8 cellular contexts compared by ENCODE assay signal in the genomic region with DNA sequence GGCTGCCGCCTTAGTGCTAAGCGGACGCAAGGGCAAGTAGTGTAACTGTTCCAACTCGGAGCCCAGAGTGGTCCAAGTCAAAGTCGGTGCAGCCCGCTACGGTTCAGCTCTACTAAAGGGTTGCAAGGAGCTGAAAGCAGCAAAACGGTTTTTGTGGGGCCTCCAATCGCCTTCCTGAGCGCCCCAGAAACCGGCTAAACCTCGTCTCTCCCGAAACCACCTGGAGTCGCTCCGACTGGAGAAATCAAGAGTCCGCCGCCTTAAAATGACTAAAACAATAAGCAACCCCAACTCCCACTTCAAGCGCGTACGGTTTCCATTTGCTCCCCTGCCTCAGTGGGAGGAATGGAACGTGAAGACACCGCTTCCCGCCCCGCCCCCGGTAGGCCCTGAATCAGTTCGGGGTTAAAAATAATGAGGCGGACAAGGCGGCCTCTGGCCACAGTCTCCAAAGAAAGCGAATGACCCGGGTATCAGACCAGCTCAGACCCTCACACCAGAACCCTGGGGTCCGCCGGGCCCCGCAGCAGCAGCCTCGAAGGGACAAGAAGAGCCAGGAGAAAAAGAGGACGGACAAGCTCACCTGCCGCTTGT. TPM values are rescaled to one million over a fixed set of nuclear protein-coding genes. Genes with fewer than 3 reads are reported as not detected.
DNase-seq lines count a peak whose midpoint lies in the region; TF ChIP-seq lines count a peak whose summit lies in the region.

No MANE protein-coding gene starts in this region.

- CTCF ChIA-PET in activated CD4-positive, alpha-beta memory T cell treated with anti-CD3 and anti-CD28 coated beads, Interleukin-2, amount 10 ng/mL, durations not matched to agents 7 days and 5 days (lab: Charles Lee) = interaction anchor here (0.8 to 6.9 kb wide), 8 partner anchors 11 to 143 kb away, joined by 3 to 68 read pairs (median 18); partner anchors contain the start of genes NMB and ZNF592

- H3K27me3 Mint-ChIP-seq in IgD-negative memory B cell (no peaks in the 10 kb centered on the region), nephron progenitor cell (ENCODE audit: low read depth, poor library complexity) (peaks cover 4% of the 10 kb centered on the region)
- H3K27me3 Mint-ChIP-seq in activated CD4-positive, alpha-beta memory T cell treated with anti-CD3 and anti-CD28 coated beads, Interleukin-2, amount 10 ng/mL, durations not matched to agents 7 days and 5 days = no peaks in the 10 kb centered on the region

- in situ Hi-C loops in transverse colon (cut with MboI; ENCODE audit: low pct_ligation_motif_present in 1 of 4, low pct_unique_long_range_greater_than_20kb in 1 of 4, low sequenced_read_pairs in 3 of 4) = no loop called here

- peak overlapping the region; percentile 68 to 89 (median 80) for H3K4me3 ChIP-seq in esophagus squamous epithelium
- H3K4me3 ChIP-seq in transverse colon = peak overlapping the region; percentile 52 to 78 (median 65)

- H3K4me3 Mint-ChIP-seq in IgD-negative memory B cell (peak overlapping the region; percentile 94 to 99 (median 97)), nephron progenitor cell (peak overlapping the region; percentile 93)
- peak overlapping the region; percentile 94 for H3K4me3 Mint-ChIP-seq in activated CD4-positive, alpha-beta memory T cell treated with anti-CD3 and anti-CD28 coated beads, Interleukin-2, amount 10 ng/mL, durations not matched to agents 7 days and 5 days

- H3K36me3 Mint-ChIP-seq in IgD-negative memory B cell (no peaks in the 10 kb centered on the region), nephron progenitor cell (ENCODE audit: low read depth) (peaks cover 11% of the 10 kb centered on the region)
- peaks cover 25% of the 10 kb centered on the region for H3K36me3 Mint-ChIP-seq in activated CD4-positive, alpha-beta memory T cell treated with anti-CD3 and anti-CD28 coated beads, Interleukin-2, amount 10 ng/mL, durations not matched to agents 7 days and 5 days (ENCODE audit: low read depth)

- H3K9me3 Mint-ChIP-seq in IgD-negative memory B cell (no peaks in the 10 kb centered on the region), nephron progenitor cell (no peaks in the 10 kb centered on the region)
- H3K9me3 Mint-ChIP-seq in activated CD4-positive, alpha-beta memory T cell treated with anti-CD3 and anti-CD28 coated beads, Interleukin-2, amount 10 ng/mL, durations not matched to agents 7 days and 5 days = no peaks in the 10 kb centered on the region

- peaks cover 14 to 30% (median 23%) of the 10 kb centered on the region in 3 donors for H3K4me1 ChIP-seq in esophagus squamous epithelium
- H3K4me1 ChIP-seq in transverse colon = peaks cover 9 to 28% (median 12%) of the 10 kb centered on the region in 4 donors

- intact Hi-C loops in esophagus squamous epithelium (cut with DNase I) = no loop called here
- intact Hi-C loops in transverse colon (cut with DNase I; ENCODE audit: low total_unique reads) = loop anchor here (5.0 to 10.0 kb wide), 2 partner anchors 37 to 51 kb away; no protein-coding TSS in a partner anchor

- no peak for TF ChIP-seq CTCF in esophagus squamous epithelium (IDR thresholded peaks at IDR 0.05)
- TF ChIP-seq CTCF in nephron progenitor cell (IDR thresholded peaks at IDR 0.05) = no peak
- no peak for TF ChIP-seq CTCF in transverse colon (IDR thresholded peaks at IDR 0.05)

- peak; percentile 64 for DNase-seq in NCI-H82 (lab: John Stamatoyannopoulos, UW)
- no peak for DNase-seq in NCI-H82 treated with DMSO at 0.1 percent for 48 hours (lab: John Stamatoyannopoulos, UW; ENCODE audit: unreplicated experiment)
- peak; percentile 49 for DNase-seq in activated CD4-positive, alpha-beta memory T cell treated with anti-CD3 and anti-CD28 coated beads, Interleukin-2, amount 10 ng/mL, durations not matched to agents 7 days and 5 days
- DNase-seq in esophagus squamous epithelium (lab: John Stamatoyannopoulos, UW) = no peak
- DNase-seq in nephron progenitor cell = peak; percentile 35
- DNase-seq in transverse colon = peak; percentile 31
- DNase-seq in GDM1 (lab: John Stamatoyannopoulos, UW) = no peak

- WGBS in esophagus squamous epithelium, 2 donors = 0 to 1% methylated on average over 18 to 34 of the region's 36 CpGs
- 0 to 1% methylated on average over 1 to 36 of the region's 36 CpGs for WGBS in transverse colon (ENCODE audit: low coverage in 1 of 2), 2 donors

- H3K27ac ChIP-seq in esophagus squamous epithelium (peak overlapping the region; percentile 94 to 96 (median 95)), transverse colon (peak overlapping the region; percentile 92 to 95 (median 94))

- peaks cover 17 to 24% (median 23%) of the 10 kb centered on the region in 3 donors for H3K4me1 Mint-ChIP-seq in IgD-negative memory B cell
- H3K4me1 Mint-ChIP-seq in activated CD4-positive, alpha-beta memory T cell treated with anti-CD3 and anti-CD28 coated beads, Interleukin-2, amount 10 ng/mL, durations not matched to agents 7 days and 5 days = peaks cover 47% of the 10 kb centered on the region
- H3K4me1 Mint-ChIP-seq in nephron progenitor cell = peaks cover 30% of the 10 kb centered on the region

- H3K36me3 ChIP-seq in esophagus squamous epithelium = peaks cover 0 to 20% (median 0%) of the 10 kb centered on the region in 3 donors
- H3K36me3 ChIP-seq in transverse colon = peaks cover 0 to 8% (median under 1%) of the 10 kb centered on the region in 4 donors

- no peak for TF ChIP-seq POLR2A in esophagus squamous epithelium (IDR thresholded peaks at IDR 0.05)
- TF ChIP-seq POLR2A in transverse colon (IDR thresholded peaks at IDR 0.05) = no peak

- H3K27me3 ChIP-seq in esophagus squamous epithelium (no peaks in the 10 kb centered on the region), transverse colon (no peaks in the 10 kb centered on the region)

- H3K9me3 ChIP-seq in esophagus squamous epithelium = no peaks in the 10 kb centered on the region
- no peaks in the 10 kb centered on the region for H3K9me3 ChIP-seq in transverse colon

- H3K27ac Mint-ChIP-seq in IgD-negative memory B cell (peak overlapping the region; percentile 83 to 99 (median 98)), nephron progenitor cell (peak overlapping the region; percentile 99)
- H3K27ac Mint-ChIP-seq in activated CD4-positive, alpha-beta memory T cell treated with anti-CD3 and anti-CD28 coated beads, Interleukin-2, amount 10 ng/mL, durations not matched to agents 7 days and 5 days = peak overlapping the region; percentile 96

- POLR2A ChIA-PET in activated CD4-positive, alpha-beta memory T cell treated with anti-CD3 and anti-CD28 coated beads, Interleukin-2, amount 10 ng/mL, durations not matched to agents 7 days and 5 days (lab: Charles Lee) = interaction anchor here (1.0 to 6.2 kb wide), 24 partner anchors 9 to 117 kb away, joined by 3 to 233 read pairs (median 8); partner anchors contain the start of genes NMB, WDR73 and ZNF592

- no peak for TF ChIP-seq EP300 in transverse colon (IDR thresholded peaks at IDR 0.05; ENCODE audit: low read depth)

RNA-seq across cellular contexts. Expression of gene SEC11A, which starts 0.4 kb away (rescaled TPM):
- polyA plus RNA-seq in IgD-negative memory B cell = 117 TPM
- total RNA-seq in activated CD4-positive, alpha-beta memory T cell treated with anti-CD3 and anti-CD28 coated beads, Interleukin-2, amount 10 ng/mL, durations not matched to agents 7 days and 5 days = 100 to 1,000 TPM; 132 to 139 TPM
- total RNA-seq in esophagus squamous epithelium (100 to 1,000 TPM in 1 of 4 donors, 10 to 100 TPM in 3; 54.1 to 103 (median 72.8) TPM), transverse colon (100 to 1,000 TPM in 2 of 4 donors, 10 to 100 TPM in 2; 19.9 to 124 (median 83.0) TPM)

RNA-seq across cellular contexts. Expression of gene ZNF592, which starts 32.9 kb away (rescaled TPM):
- 11.9 TPM for polyA plus RNA-seq in IgD-negative memory B cell
- 10 to 100 TPM; 36.6 to 38.0 TPM for total RNA-seq in activated CD4-positive, alpha-beta memory T cell treated with anti-CD3 and anti-CD28 coated beads, Interleukin-2, amount 10 ng/mL, durations not matched to agents 7 days and 5 days
- 10 to 100 TPM in 3 of 4 donors, 1 to 10 TPM in 1; 8.0 to 12.2 (median 10.3) TPM for total RNA-seq in esophagus squamous epithelium
- 10 to 100 TPM; 23.5 to 41.1 (median 26.5) TPM for total RNA-seq in transverse colon

RNA-seq across cellular contexts. Expression of gene NMB, which starts 57.5 kb away (rescaled TPM):
- 5.1 TPM for polyA plus RNA-seq in IgD-negative memory B cell
- 1 to 10 TPM; 4.0 to 4.1 TPM for total RNA-seq in activated CD4-positive, alpha-beta memory T cell treated with anti-CD3 and anti-CD28 coated beads, Interleukin-2, amount 10 ng/mL, durations not matched to agents 7 days and 5 days
- total RNA-seq in esophagus squamous epithelium (10 to 100 TPM in 3 of 4 donors, 1 to 10 TPM in 1; 2.3 to 20.6 (median 11.0) TPM), transverse colon (1 to 10 TPM in 2 of 4 donors, not detected in 2; 2.3 to 2.4 TPM)

Comparison
In these comparisons a context has a peak if more than half of its experiments do, and no peak if none do; other contexts are left out.
1. DNase-seq: peak in NCI-H82 (single experiment), activated CD4-positive, alpha-beta memory T cell treated with anti-CD3 and anti-CD28 coated beads, Interleukin-2, amount 10 ng/mL, durations not matched to agents 7 days and 5 days (single experiment), nephron progenitor cell (single experiment) and transverse colon (single experiment); none in NCI-H82 treated with DMSO at 0.1 percent for 48 hours (single experiment), esophagus squamous epithelium (single experiment) and GDM1 (single experiment).
2. Peak in every context shown above with its lines, with median percentiles within 50 percentile points of each other: H3K27ac Mint-ChIP-seq and H3K4me3 Mint-ChIP-seq.